ENCODE assay signal across 32 cellular contexts in genomic region chr9:81629440-81629839, GRCh38.
"Had no signal": no experiment of that assay in that cellular context is flagged by ENCODE, and none has a peak within 500 bp of the region (broad histone marks: within the 10 kb centered on the region; RNA-seq: fewer than 3 reads in every experiment).

No MANE protein-coding gene starts in this region.

- H3K27ac ChIP-seq: body of pancreas, cardiac muscle cell, colonic mucosa, pancreas, right atrium auricular region, upper lobe of right lung had no signal

- H3K27me3 Mint-ChIP-seq: activated CD4-positive, alpha-beta memory T cell treated with anti-CD3 and anti-CD28 coated beads, Interleukin-2, amount 10 ng/mL, durations not matched to agents 7 days and 5 days; activated T-cell treated with anti-CD3 and anti-CD28 coated beads, Interleukin-2, amount 50 U/mL, for 24 hours; stimulated activated memory B cell treated with anti-CD40 and anti-IgM and Interleukin-4, amounts not matched to agents 10 μg/mL and 1 μg/mL and 100 μg/mL, for 72 hours had no signal

- H3K27me3 ChIP-seq: body of pancreas, colonic mucosa, pancreas, right atrium auricular region, thyroid gland, upper lobe of right lung had no signal

- H3K4me1 ChIP-seq: colonic mucosa, right atrium auricular region, upper lobe of right lung had no signal

- H3K4me3 ChIP-seq: body of pancreas, cardiac muscle cell, colonic mucosa, pancreas, right atrium auricular region, smooth muscle cell, thyroid gland, upper lobe of right lung had no signal

- H3K36me3 Mint-ChIP-seq: activated naive CD4-positive, alpha-beta T cell treated with anti-CD3 and anti-CD28 coated beads, Interleukin-2, amount 50 U/mL, for 72 hours; naive thymus-derived CD8-positive, alpha-beta T cell had no signal

- H3K27ac Mint-ChIP-seq: activated CD4-positive, alpha-beta memory T cell treated with anti-CD3 and anti-CD28 coated beads, Interleukin-2, amount 10 ng/mL, durations not matched to agents 7 days and 5 days; activated CD4-positive, alpha-beta T cell treated with anti-CD3 and anti-CD28 coated beads, Interleukin-2, amount 10 ng/mL, durations not matched to agents 7 days and 5 days; activated naive CD4-positive, alpha-beta T cell treated with anti-CD3 and anti-CD28 coated beads, Interleukin-2, amount 50 U/mL, for 72 hours; activated T-cell treated with anti-CD3 and anti-CD28 coated beads, Interleukin-2, amount 50 U/mL, for 24 hours; naive thymus-derived CD8-positive, alpha-beta T cell; stimulated activated memory B cell treated with anti-CD40 and anti-IgM and Interleukin-4, amounts not matched to agents 10 μg/mL and 1 μg/mL and 100 μg/mL, for 72 hours; stimulated activated naive CD8-positive, alpha-beta T cell treated with anti-CD3 and anti-CD28 coated beads, Interleukin-15, amount 100 ng/mL, for 72 hours had no signal

- DNase-seq: activated CD4-positive, alpha-beta memory T cell treated with anti-CD3 and anti-CD28 coated beads, Interleukin-2, amount 10 ng/mL, durations not matched to agents 7 days and 5 days; activated CD4-positive, alpha-beta T cell treated with anti-CD3 and anti-CD28 coated beads for 1 hour; activated CD4-positive, alpha-beta T cell treated with anti-CD3 and anti-CD28 coated beads, Interleukin-2, amount 10 ng/mL, durations not matched to agents 7 days and 5 days; activated CD8-positive, alpha-beta memory T cell treated with anti-CD3 and anti-CD28 coated beads, Interleukin-2, amount 50 U/mL, for 48 hours; activated T-cell treated with anti-CD3 and anti-CD28 coated beads, Interleukin-2, amount 50 U/mL, for 24 hours; anterior cingulate cortex; body of pancreas; cerebellar nuclear complex; colonic mucosa; effector CD8-positive, alpha-beta T cell; left cardiac atrium; midbrain; naive thymus-derived CD8-positive, alpha-beta T cell; nucleus accumbens; pancreas; stimulated activated CD4-positive, alpha-beta T cell treated with anti-CD3 and anti-CD28 coated beads, Interleukin-1b, Interleukin-23, amount 100 ng/mL, for 48 hours; stimulated activated CD4-positive, alpha-beta T cell treated with anti-CD3 and anti-CD28 coated beads, Interleukin-4, amount 100 ng/mL, for 4 hours; stimulated activated CD8-positive, alpha-beta memory T cell treated with anti-CD3 and anti-CD28 coated beads, Interleukin-4, amount 100 ng/mL, for 48 hours; stimulated activated naive CD8-positive, alpha-beta T cell treated with anti-CD3 and anti-CD28 coated beads, Interleukin-15, amount 100 ng/mL, for 72 hours; substantia nigra; T-helper 2 cell; thyroid gland; upper lobe of right lung had no signal

- FAIRE-seq: endometrium, frontal cortex, keratinocyte, pancreas had no signal

- H3K4me2 ChIP-seq: smooth muscle cell had no signal

- H3K9me3 Mint-ChIP-seq: activated CD4-positive, alpha-beta memory T cell treated with anti-CD3 and anti-CD28 coated beads, Interleukin-2, amount 10 ng/mL, durations not matched to agents 7 days and 5 days; activated CD4-positive, alpha-beta T cell treated with anti-CD3 and anti-CD28 coated beads, Interleukin-2, amount 10 ng/mL, durations not matched to agents 7 days and 5 days; activated naive CD4-positive, alpha-beta T cell treated with anti-CD3 and anti-CD28 coated beads, Interleukin-2, amount 50 U/mL, for 72 hours; activated T-cell treated with anti-CD3 and anti-CD28 coated beads, Interleukin-2, amount 50 U/mL, for 24 hours; naive thymus-derived CD8-positive, alpha-beta T cell; neural crest cell; stimulated activated memory B cell treated with anti-CD40 and anti-IgM and Interleukin-4, amounts not matched to agents 10 μg/mL and 1 μg/mL and 100 μg/mL, for 72 hours; stimulated activated naive CD8-positive, alpha-beta T cell treated with anti-CD3 and anti-CD28 coated beads, Interleukin-15, amount 100 ng/mL, for 72 hours had no signal

- H3K36me3 ChIP-seq: cardiac muscle cell, colonic mucosa, right atrium auricular region, thyroid gland had no signal

- H3K4me3 Mint-ChIP-seq: activated CD4-positive, alpha-beta memory T cell treated with anti-CD3 and anti-CD28 coated beads, Interleukin-2, amount 10 ng/mL, durations not matched to agents 7 days and 5 days; activated CD4-positive, alpha-beta T cell treated with anti-CD3 and anti-CD28 coated beads, Interleukin-2, amount 10 ng/mL, durations not matched to agents 7 days and 5 days; activated T-cell treated with anti-CD3 and anti-CD28 coated beads, Interleukin-2, amount 50 U/mL, for 24 hours; naive thymus-derived CD8-positive, alpha-beta T cell; stimulated activated memory B cell treated with anti-CD40 and anti-IgM and Interleukin-4, amounts not matched to agents 10 μg/mL and 1 μg/mL and 100 μg/mL, for 72 hours; stimulated activated naive CD8-positive, alpha-beta T cell treated with anti-CD3 and anti-CD28 coated beads, Interleukin-15, amount 100 ng/mL, for 72 hours had no signal

- ATAC-seq: activated naive CD4-positive, alpha-beta T cell treated with anti-CD3 and anti-CD28 coated beads, Interleukin-2, amount 50 U/mL, for 72 hours; body of pancreas; left cardiac atrium; naive thymus-derived CD8-positive, alpha-beta T cell; stimulated activated memory B cell treated with anti-CD40 and anti-IgM and Interleukin-4, amounts not matched to agents 10 μg/mL and 1 μg/mL and 100 μg/mL, for 72 hours; stimulated activated naive CD8-positive, alpha-beta T cell treated with anti-CD3 and anti-CD28 coated beads, Interleukin-15, amount 100 ng/mL, for 72 hours; upper lobe of right lung had no signal

- H3K4me1 Mint-ChIP-seq: activated CD4-positive, alpha-beta memory T cell treated with anti-CD3 and anti-CD28 coated beads, Interleukin-2, amount 10 ng/mL, durations not matched to agents 7 days and 5 days; activated CD4-positive, alpha-beta T cell treated with anti-CD3 and anti-CD28 coated beads, Interleukin-2, amount 10 ng/mL, durations not matched to agents 7 days and 5 days; naive thymus-derived CD8-positive, alpha-beta T cell; stimulated activated naive CD8-positive, alpha-beta T cell treated with anti-CD3 and anti-CD28 coated beads, Interleukin-15, amount 100 ng/mL, for 72 hours had no signal

- H3K9me3 ChIP-seq: colonic mucosa, pancreas, right atrium auricular region, thyroid gland, upper lobe of right lung had no signal
